In the genomic region with DNA sequence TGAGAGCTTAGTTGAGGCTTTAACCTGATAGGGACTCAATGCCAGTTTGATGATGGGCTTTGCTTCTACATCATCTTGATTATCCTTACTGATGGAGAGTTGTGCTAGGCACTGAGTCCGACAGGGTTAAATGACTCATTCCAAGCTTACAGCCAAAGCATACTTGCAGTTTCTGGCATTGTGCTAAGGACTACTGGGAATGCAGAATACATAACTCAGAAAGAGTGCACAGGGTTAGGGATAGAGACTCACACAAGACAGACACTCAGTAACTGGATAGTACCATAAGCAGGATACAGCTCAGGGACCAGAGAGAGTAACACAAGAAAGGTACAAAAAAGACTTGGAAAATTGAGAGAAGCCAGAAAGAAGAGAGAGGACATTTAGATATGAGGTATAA, we compare ENCODE assay signal across 14 cellular contexts.
DNase-seq lines count a peak whose midpoint lies in the region; ATAC-seq and TF ChIP-seq lines count a peak whose summit lies in the region.
"Had no signal": no experiment of that assay in that cellular context is flagged by ENCODE, and none has a peak within 500 bp of the region (broad histone marks: within the 10 kb centered on the region; RNA-seq: fewer than 3 reads in every experiment).

No MANE protein-coding gene starts in this region.

- no peaks in the 10 kb centered on the region for H3K9me3 ChIP-seq in heart right ventricle
- H3K9me3 ChIP-seq in psoas muscle, result no peaks in the 10 kb centered on the region
- H3K9me3 ChIP-seq in OCI-LY7 (ENCODE audit: low read length), result no peaks in the 10 kb centered on the region
- H3K9me3 ChIP-seq: BE2C, vagina had no signal

- TF ChIP-seq CTCF in BJ (IDR thresholded peaks at IDR 0.05; ENCODE audit: insufficient read depth, low read depth, low read length) (no peak), astrocyte of the cerebellum (IDR thresholded peaks at IDR 0.05; ENCODE audit: low read depth, low read length, missing control alignments) (no peak), heart right ventricle (IDR thresholded peaks at IDR 0.05) (no peak), psoas muscle (IDR thresholded peaks at IDR 0.05) (no peak), OCI-LY7 (conservative IDR thresholded peaks at IDR 0.05; ENCODE audit: low read length) (no peak)

- H3K9me2 ChIP-seq in OCI-LY7 (ENCODE audit: insufficient read depth, low read length), result no peaks in the 10 kb centered on the region

- no peaks in the 10 kb centered on the region for H3K79me2 ChIP-seq in OCI-LY7 (ENCODE audit: insufficient read depth, low read depth, low read length)

- H3K4me3 ChIP-seq in BJ (ENCODE audit: low read depth, low read length), result no peak overlapping the region
- no peak overlapping the region for H3K4me3 ChIP-seq in astrocyte of the cerebellum (ENCODE audit: low read depth, low read length)
- no peak overlapping the region for H3K4me3 ChIP-seq in heart right ventricle
- H3K4me3 ChIP-seq in psoas muscle, result no peak overlapping the region
- H3K4me3 ChIP-seq in OCI-LY7 (ENCODE audit: low read depth, low read length, poor library complexity, severe bottlenecking), result no peak overlapping the region
- H3K4me3 ChIP-seq: vagina had no signal

- in situ Hi-C loops in astrocyte of the cerebellum (cut with HindIII; ENCODE audit: low sequenced_read_pairs), result no loop called here

- no TSS peak for BruUV-seq in OCI-LY7 (replicated peaks; lab: Mats Ljungman, UMichigan)

- H3K27me3 ChIP-seq in BJ (ENCODE audit: control insufficient read depth, insufficient read depth, low read length) (no peaks in the 10 kb centered on the region), heart right ventricle (no peaks in the 10 kb centered on the region), psoas muscle (ENCODE audit: insufficient read depth in 3 of 3, low read length in 2 of 3) (no peaks in the 10 kb centered on the region)
- H3K27me3 ChIP-seq: BE2C, vagina had no signal

- H3K36me3 ChIP-seq in BJ (ENCODE audit: control insufficient read depth, insufficient read depth, low read length), result no peaks in the 10 kb centered on the region
- H3K36me3 ChIP-seq in heart right ventricle, result no peaks in the 10 kb centered on the region
- no peaks in the 10 kb centered on the region for H3K36me3 ChIP-seq in psoas muscle (ENCODE audit: insufficient read depth in 1 of 2, low read depth in 1 of 2)
- H3K36me3 ChIP-seq in OCI-LY7 (ENCODE audit: insufficient read depth, low read length), result no peaks in the 10 kb centered on the region
- H3K36me3 ChIP-seq: BE2C, vagina had no signal

- H3K4me1 ChIP-seq in heart right ventricle, result peaks cover 0 to 38% (median 14%) of the 10 kb centered on the region in 9 donors
- peaks cover 6% of the 10 kb centered on the region for H3K4me1 ChIP-seq in psoas muscle
- no peaks in the 10 kb centered on the region for H3K4me1 ChIP-seq in OCI-LY7 (ENCODE audit: insufficient read depth, low read length, poor library complexity, severe bottlenecking)
- H3K4me1 ChIP-seq: BE2C had no signal

- POLR2A ChIA-PET in BJ (lab: Charles Lee), result interaction anchor here (1.0 kb wide), 1 partner anchor 47 kb away, joined by 3 read pairs; no protein-coding TSS in a partner anchor
- POLR2A ChIA-PET in OCI-LY7 (lab: Charles Lee), result no interaction called here

- H3K27ac ChIP-seq in heart right ventricle, result peak overlapping the region in 2 of 10 donors; percentile 12 to 15
- H3K27ac ChIP-seq in psoas muscle, result no peak overlapping the region
- no peak overlapping the region for H3K27ac ChIP-seq in OCI-LY7 (ENCODE audit: low read depth, low read length, poor library complexity, severe bottlenecking)
- H3K27ac ChIP-seq: vagina had no signal

- CTCF ChIA-PET in BJ (lab: Yijun Ruan, JAX), result no interaction called here
- CTCF ChIA-PET in OCI-LY7 (lab: Charles Lee; ENCODE audit: unreplicated experiment), result no interaction called here

- 71 to 74% methylated on average over 1 of the region's 1 CpG for WGBS in heart right ventricle, 2 donors
- WGBS in psoas muscle, 3 donors, result 34 to 57% (median 40%) methylated on average over 1 of the region's 1 CpG

- ATAC-seq in heart right ventricle (peak in 6 of 8 donors; percentile 23 to 59 (median 29)), psoas muscle (peak in 3 of 4 donors; percentile 40 to 71 (median 55)), HG02623 (IDR thresholded peaks at IDR 0.05; ENCODE audit: unreplicated experiment) (no peak)

- intact Hi-C loops in heart right ventricle (cut with DNase I) (no loop called here), psoas muscle (cut with DNase I) (no loop called here), OCI-LY7 (cut with micrococcal nuclease; ENCODE audit: unreplicated experiment) (no loop called here)

- H4K20me1 ChIP-seq in OCI-LY7 (ENCODE audit: insufficient read depth, low read length), result no peaks in the 10 kb centered on the region

- peak; percentile 60 for DNase-seq in BJ (ENCODE audit: low read depth)
- peak; percentile 72 for DNase-seq in astrocyte of the cerebellum (ENCODE audit: low read depth)
- no peak for DNase-seq in heart right ventricle
- no peak for DNase-seq in psoas muscle
- no peak for DNase-seq in OCI-LY7 (ENCODE audit: low spot score)
- no peak for DNase-seq in putamen (ENCODE audit: low spot score)
- DNase-seq in RKO (ENCODE audit: low spot score), result no peak
- DNase-seq: activated naive CD4-positive, alpha-beta T cell treated with anti-CD3 and anti-CD28 coated beads, Interleukin-2, amount 10 ng/mL, durations not matched to agents 7 days and 5 days; BE2C; DMS79 treated with DMSO at 0.1 percent for 48 hours; NCI-H146; NCI-H524 treated with DMSO at 0.1 percent for 48 hours had no signal

- no peak overlapping the region for H2AFZ ChIP-seq in OCI-LY7 (ENCODE audit: low read length)

- no peak overlapping the region for H3K4me2 ChIP-seq in OCI-LY7 (ENCODE audit: low read length)

Comparison
In these comparisons a context has a peak if more than half of its experiments do, and no peak if none do; other contexts are left out.
1. DNase-seq: peak in BJ (single experiment) and astrocyte of the cerebellum (single experiment); none in heart right ventricle (0 of 2), psoas muscle (0 of 2), OCI-LY7 (single experiment), putamen (single experiment) and RKO (single experiment).